Comparison of ENCODE assay signal across 20 cellular contexts in the genomic region with DNA sequence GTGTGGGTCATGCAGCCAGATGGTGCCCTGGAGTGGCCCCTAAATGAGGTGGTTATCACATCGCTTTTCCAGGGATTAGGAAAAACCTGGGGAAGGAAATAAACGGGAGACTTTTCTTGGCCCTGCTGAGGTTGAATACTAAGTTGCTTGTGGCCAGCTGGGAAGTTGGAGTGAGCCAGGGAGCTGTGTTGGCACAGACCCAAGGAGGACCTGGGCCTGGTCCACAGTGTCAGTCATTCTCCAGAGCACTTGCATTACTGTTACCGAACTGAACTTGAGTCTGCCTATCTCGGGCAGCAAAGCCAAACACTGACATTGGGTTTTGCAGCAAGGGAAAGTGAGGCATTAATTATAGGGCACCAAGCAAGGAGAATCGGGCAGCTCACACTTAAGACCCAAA.
"Had no signal": no experiment of that assay in that cellular context is flagged by ENCODE, and none has a peak within 500 bp of the region (broad histone marks: within the 10 kb centered on the region; RNA-seq: fewer than 3 reads in every experiment).

No MANE protein-coding gene starts in this region.

- H3K4me3 ChIP-seq: colonic mucosa, esophagus squamous epithelium, gastroesophageal sphincter, hepatocyte, ovary, right lobe of liver, testis, tibial nerve had no signal

- H3K4me2 ChIP-seq: hepatocyte had no signal

- FAIRE-seq: kidney had no signal

- H3K9me3 ChIP-seq: colonic mucosa, gastroesophageal sphincter, ovary, right lobe of liver, testis, tibial nerve had no signal

- ATAC-seq: gastroesophageal sphincter; left colon; naive thymus-derived CD8-positive, alpha-beta T cell; right lobe of liver; stimulated activated naive B cell treated with anti-CD40 and anti-IgM and Interleukin-4, amounts not matched to agents 10 μg/mL and 1 μg/mL and 100 μg/mL, for 72 hours; stimulated activated naive CD8-positive, alpha-beta T cell treated with anti-CD3 and anti-CD28 coated beads, Interleukin-15, amount 100 ng/mL, for 72 hours had no signal

- H2AFZ ChIP-seq: hepatocyte had no signal

- H3K36me3 ChIP-seq: colonic mucosa, esophagus squamous epithelium, gastroesophageal sphincter, ovary, right lobe of liver, tibial nerve had no signal

- H3K4me1 ChIP-seq: colonic mucosa, esophagus squamous epithelium, gastroesophageal sphincter, right lobe of liver, testis, tibial nerve had no signal

- H3K27me3 ChIP-seq: colonic mucosa, esophagus squamous epithelium, gastroesophageal sphincter, hepatocyte, ovary, right lobe of liver, testis, tibial nerve had no signal

- H3K79me2 ChIP-seq: hepatocyte had no signal

- H3K27ac ChIP-seq: colonic mucosa, esophagus squamous epithelium, gastroesophageal sphincter, hepatocyte, ovary, right lobe of liver, testis had no signal

- DNase-seq: colonic mucosa; dermis blood vessel endothelial cell; esophagus squamous epithelium; foreskin fibroblast; glutamatergic neuron; kidney; left colon; mammary epithelial cell; naive thymus-derived CD8-positive, alpha-beta T cell; ovary; right lobe of liver; stimulated activated CD4-positive, alpha-beta T cell treated with anti-CD3 and anti-CD28 coated beads, Interleukin-15, amount 100 ng/mL, for 24 hours; stimulated activated CD4-positive, alpha-beta T cell treated with anti-CD3 and anti-CD28 coated beads, Interleukin-1b, Interleukin-23, amount 100 ng/mL, for 48 hours; stimulated activated CD4-positive, alpha-beta T cell treated with anti-CD3 and anti-CD28 coated beads, Interleukin-4, amount 100 ng/mL, for 24 hours; stimulated activated naive B cell treated with anti-CD40 and anti-IgM and Interleukin-4, amounts not matched to agents 10 μg/mL and 1 μg/mL and 100 μg/mL, for 72 hours; stimulated activated naive CD8-positive, alpha-beta T cell treated with anti-CD3 and anti-CD28 coated beads, Interleukin-15, amount 100 ng/mL, for 72 hours; testis had no signal
